8 cellular contexts compared by ENCODE assay signal in the genomic region with DNA sequence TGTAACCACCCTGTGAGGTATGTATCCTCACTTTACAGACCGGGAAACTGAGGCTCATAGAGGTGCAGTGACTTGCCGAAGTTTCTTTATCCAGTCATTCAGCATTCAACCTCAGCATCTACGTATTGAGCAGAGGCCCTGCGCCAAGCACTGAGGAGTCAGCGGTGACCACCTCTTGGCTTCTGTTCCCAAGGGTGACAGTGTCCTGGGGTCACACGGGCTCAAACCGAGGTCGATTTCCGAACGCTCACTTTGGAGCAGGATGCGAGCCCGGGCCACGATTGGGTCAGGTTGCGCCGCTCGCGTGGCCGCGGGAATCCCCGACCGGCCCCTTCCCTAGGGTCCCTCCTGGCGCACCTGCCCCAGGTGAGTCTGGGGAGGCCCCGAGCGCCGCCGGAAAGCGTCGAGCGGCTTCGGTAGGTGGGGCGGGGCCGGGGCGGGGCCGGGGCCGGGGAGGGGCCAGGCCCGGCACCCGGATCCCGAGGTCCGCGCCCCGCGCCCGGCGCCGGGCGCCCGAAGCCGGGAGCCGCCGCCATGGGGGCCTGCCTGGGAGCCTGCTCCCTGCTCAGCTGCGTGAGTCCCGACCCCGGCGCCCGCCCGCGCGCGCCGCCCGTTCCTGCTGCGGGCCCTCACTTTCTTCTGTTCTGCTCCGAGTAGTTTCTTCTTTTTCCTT. TPM values are rescaled to one million over a fixed set of nuclear protein-coding genes. Genes with fewer than 3 reads are reported as not detected.
DNase-seq lines count a peak whose midpoint lies in the region; ATAC-seq and TF ChIP-seq lines count a peak whose summit lies in the region.

A gene (plus strand): TSS at position 482 of the 673 bp plus-strand sequence. CDS start 53 bp downstream, at position 535.

- H3K27ac ChIP-seq in HEK293 (ENCODE audit: extremely low read depth, low read depth, low read length), result peak within 1 kb of the TSS; percentile 34; the same call in 1 of the 2 replicates
- peak within 1 kb of the TSS in 1 of 2 experiments; percentile 65; a peak in 1 of 4 replicates for H3K27ac ChIP-seq in SK-N-SH (ENCODE audit: low read depth in 2 of 2, low read length in 1 of 2)
- peak within 1 kb of the TSS; percentile 96 for H3K27ac ChIP-seq in endodermal cell (ENCODE audit: low read depth, low read length)

- no peaks in the 10 kb centered on the region for H3K36me3 ChIP-seq in HEK293 (ENCODE audit: control insufficient read depth in 2 of 2, insufficient read depth in 1 of 2, low read length in 2 of 2)
- no peaks in the 10 kb centered on the region for H3K36me3 ChIP-seq in SK-N-SH (replicated peaks in 1 of 2; ENCODE audit: control insufficient read depth in 1 of 2, insufficient read depth in 2 of 2, low read length in 1 of 2)
- no peaks in the 10 kb centered on the region for H3K36me3 ChIP-seq in endodermal cell (ENCODE audit: control insufficient read depth, insufficient read depth, low read length)
- no peaks in the 10 kb centered on the region for H3K36me3 ChIP-seq in mucosa of stomach (ENCODE audit: control insufficient read depth, insufficient read depth, low read length)

- H4K20me1 ChIP-seq in SK-N-SH (ENCODE audit: insufficient read depth), result no peaks in the 10 kb centered on the region

- no peaks in the 10 kb centered on the region for H3K9me2 ChIP-seq in SK-N-SH

- peak within 1 kb of the TSS; percentile 64 for H3K4me3 ChIP-seq in HEK293 (ENCODE audit: low read depth, low read length)
- H3K4me3 ChIP-seq in SK-N-SH (ENCODE audit: low read depth in 2 of 2, low read length in 1 of 2), result peak within 1 kb of the TSS; percentile 84 to 85
- peak within 1 kb of the TSS; percentile 89 for H3K4me3 ChIP-seq in endodermal cell (ENCODE audit: low read length)
- peak within 1 kb of the TSS; percentile 47 for H3K4me3 ChIP-seq in mucosa of stomach (ENCODE audit: low read length)

- peak within 1 kb of the TSS; percentile 98 for H2AFZ ChIP-seq in SK-N-SH (ENCODE audit: low read depth)

- peak within 1 kb of the TSS; percentile 81 for H3K27ac Mint-ChIP-seq in endodermal cell

- POLR2A ChIA-PET in HEK293 (lab: Yijun Ruan, JAX), result no interaction called here
- POLR2A ChIA-PET in SK-N-SH (lab: Yijun Ruan, JAX), result no interaction called here

- CTCF ChIA-PET in HEK293 (lab: Yijun Ruan, JAX), result interaction anchor here (0.7 to 2.7 kb wide), 8 partner anchors 9 to 611 kb away, joined by 3 to 14 read pairs (median 7); no protein-coding TSS in a partner anchor
- CTCF ChIA-PET in SK-N-SH (lab: Yijun Ruan, JAX), result interaction anchor here (1.2 to 16.8 kb wide), 5 partner anchors 9 to 230 kb away, joined by 3 to 287 read pairs (median 43); no protein-coding TSS in a partner anchor

- peaks cover 7% of the 10 kb centered on the region for H3K36me3 Mint-ChIP-seq in endodermal cell (ENCODE audit: low read depth)

- H3K9me3 ChIP-seq in HEK293 (ENCODE audit: control insufficient read depth, insufficient read depth, low read depth, low read length), result no peaks in the 10 kb centered on the region
- no peaks in the 10 kb centered on the region for H3K9me3 ChIP-seq in SK-N-SH
- no peaks in the 10 kb centered on the region for H3K9me3 ChIP-seq in endodermal cell (ENCODE audit: control insufficient read depth, low read length)
- H3K9me3 ChIP-seq in mucosa of stomach (ENCODE audit: control insufficient read depth, low read length), result no peaks in the 10 kb centered on the region

- peak within 1 kb of the TSS; percentile 88 for H3K4me2 ChIP-seq in SK-N-SH

- TF ChIP-seq EP300 in SK-N-SH (IDR thresholded peaks at IDR 0.05; ENCODE audit: borderline replicate concordance in 1 of 2, low read depth in 1 of 2, low read length in 1 of 2), result no peak

- no peaks in the 10 kb centered on the region for H3K9me3 Mint-ChIP-seq in endodermal cell

- no peaks in the 10 kb centered on the region; the same call in 1 of the 2 replicates for H3K4me1 ChIP-seq in HEK293 (ENCODE audit: control insufficient read depth, insufficient read depth, low read length)
- H3K4me1 ChIP-seq in SK-N-SH (ENCODE audit: control insufficient read depth in 1 of 2, insufficient read depth in 2 of 2, low read depth in 1 of 2, low read length in 1 of 2), result peaks cover 0 to 17% of the 10 kb centered on the region in 2 experiments; a peak in 1 of 4 replicates
- peaks cover 5% of the 10 kb centered on the region for H3K4me1 ChIP-seq in endodermal cell (ENCODE audit: control insufficient read depth, insufficient read depth, low read length)
- peaks cover 20% of the 10 kb centered on the region for H3K4me1 ChIP-seq in mucosa of stomach (ENCODE audit: control insufficient read depth, insufficient read depth, low read length)

- H3K9ac ChIP-seq in SK-N-SH (peak within 1 kb of the TSS; percentile 91), endodermal cell (ENCODE audit: extremely low read depth, low read length, poor library complexity, severe bottlenecking) (peak within 1 kb of the TSS; percentile 55), mucosa of stomach (ENCODE audit: low read length) (peak within 1 kb of the TSS; percentile 98)

- H3K79me2 ChIP-seq in SK-N-SH (ENCODE audit: insufficient read depth), result peaks cover 9% of the 10 kb centered on the region

- H3K4me3 Mint-ChIP-seq in endodermal cell, result peak within 1 kb of the TSS; percentile 96

- H3K4me1 Mint-ChIP-seq in endodermal cell, result peaks cover 11% of the 10 kb centered on the region

- TF ChIP-seq RAD21 in SK-N-SH (IDR thresholded peaks at IDR 0.05; ENCODE audit: low read length), result no peak

- 10% methylated on average over 17 of the region's 63 CpGs for WGBS in SK-N-SH (ENCODE audit: low lambda C conversion rate)
- 3 to 7% methylated on average over 38 to 63 of the region's 63 CpGs for WGBS in endodermal cell (ENCODE audit: insufficient coverage in 1 of 2, insufficient read length in 1 of 2), 2 experiments

- peaks cover 25% of the 10 kb centered on the region for H3K27me3 Mint-ChIP-seq in endodermal cell (ENCODE audit: insufficient read depth)

- peaks cover 4% of the 10 kb centered on the region for H3F3A ChIP-seq in SK-N-SH (replicated peaks; ENCODE audit: insufficient read depth)

- H3K27me3 ChIP-seq in SK-N-SH (ENCODE audit: insufficient read depth) (no peaks in the 10 kb centered on the region), endodermal cell (ENCODE audit: control insufficient read depth, insufficient read depth, low read length, poor library complexity, severe bottlenecking) (peaks cover 25% of the 10 kb centered on the region), mucosa of stomach (ENCODE audit: control insufficient read depth, insufficient read depth, low read length) (peaks cover 7% of the 10 kb centered on the region)

- peak; percentile 89 for DNase-seq in DMS53 (lab: John Stamatoyannopoulos, UW)
- DNase-seq in SK-N-SH, result peak; percentile 89
- DNase-seq in endodermal cell, result peak; percentile 84
- DNase-seq in NCI-H446 (lab: John Stamatoyannopoulos, UW), result no peak
- DNase-seq in GF-D8 (lab: John Stamatoyannopoulos, UW), result no peak

- no peak for ATAC-seq in GM21825 (IDR thresholded peaks at IDR 0.05; ENCODE audit: unreplicated experiment)

- TF ChIP-seq CTCF in HEK293 (tag by site-specific recombination; IDR thresholded peaks at IDR 0.05) (no peak), SK-N-SH (IDR thresholded peaks at IDR 0.05) (no peak), endodermal cell (conservative IDR thresholded peaks at IDR 0.05) (no peak)

TF ChIP-seq in HEK293, 187 proteins besides CTCF, POLR2A, EP300 and RAD21:
- TF ChIP-seq KLF10 (tag by site-specific recombination; IDR thresholded peaks at IDR 0.05), result peak; percentile 40; the same call in 1 of the 2 replicates
- no peak for TF ChIP-seq ZNF24 (tag by site-specific recombination; IDR thresholded peaks at IDR 0.05)
- TF ChIP-seq ZNF623 (tag by site-specific recombination; IDR thresholded peaks at IDR 0.05), result peak; percentile 50
- peak; percentile 59; the same call in 1 of the 2 replicates for TF ChIP-seq ZEB2 (tag by site-specific recombination; IDR thresholded peaks at IDR 0.05)
- no peak for TF ChIP-seq ZNF791 (tag by site-specific recombination; IDR thresholded peaks at IDR 0.05)
- TF ChIP-seq ZBTB17 (tag by site-specific recombination; IDR thresholded peaks at IDR 0.05), result peak; percentile 54; the same call in 1 of the 2 replicates
- no peak for TF ChIP-seq ZNF571 (tag by site-specific recombination; IDR thresholded peaks at IDR 0.05)

TF ChIP-seq in SK-N-SH, 30 proteins besides CTCF, POLR2A, EP300 and RAD21:
- TF ChIP-seq CHD2 (IDR thresholded peaks at IDR 0.05; ENCODE audit: low read length, partially characterized antibody) (no peak), TEAD4 (IDR thresholded peaks at IDR 0.05; ENCODE audit: borderline replicate concordance, insufficient read depth) (no peak), YY1 (IDR thresholded peaks at IDR 0.05; ENCODE audit: low read depth) (0 out of 2 replicates have a peak, but pooled peaks have one; percentile 23), MXI1 (IDR thresholded peaks at IDR 0.05; ENCODE audit: low read depth, low read length) (no peak)

RNA-seq across cellular contexts. Expression of the gene that starts here (rescaled TPM):
- 15.5 and 22.2 TPM in 2 replicates for polyA plus RNA-seq in SK-N-SH (2012; rRNA removed)
- 8.3 and 16.9 TPM in 2 replicates for polyA plus RNA-seq in SK-N-SH (2012; cell fraction: cytosol; rRNA removed)
- polyA plus RNA-seq in SK-N-SH (2012; cell fraction: nucleus; rRNA removed), result 15.3 and 16.3 TPM in 2 replicates
- total RNA-seq in endodermal cell, result 10 to 100 TPM; 25.9 to 35.1 TPM
- 37.5 TPM for polyA plus RNA-seq in endodermal cell (2013, experiment 1 of 2)
- 31.6 TPM for polyA plus RNA-seq in endodermal cell (2013, experiment 2 of 2)

Comparison
In these comparisons a context has a peak if more than half of its experiments do, and no peak if none do; other contexts are left out.
1. DNase-seq: peak in DMS53 (single experiment), SK-N-SH (single experiment) and endodermal cell (single experiment); none in NCI-H446 (0 of 2) and GF-D8 (single experiment).
2. Peak in every context shown above with its lines, with median percentiles within 50 percentile points of each other: H3K4me3 ChIP-seq and H3K9ac ChIP-seq.